In genomic region chr10:69845574-69846251, GRCh38 we compare ENCODE assay signal across 10 cellular contexts. TPM values are rescaled to one million over a fixed set of nuclear protein-coding genes. Genes with fewer than 3 reads are reported as not detected.
DNase-seq lines count a peak whose midpoint lies in the region; TF ChIP-seq lines count a peak whose summit lies in the region.
"Had no signal": no experiment of that assay in that cellular context is flagged by ENCODE, and none has a peak within 500 bp of the region (broad histone marks: within the 10 kb centered on the region; RNA-seq: fewer than 3 reads in every experiment).

No MANE protein-coding gene starts in this region.

- peak overlapping the region; percentile 54 for H3K27ac ChIP-seq in mesendoderm (ENCODE audit: low read depth, low read length)

- H3K4me2 ChIP-seq in mesendoderm (ENCODE audit: low read length) = no peak overlapping the region

- no peaks in the 10 kb centered on the region for H3K36me3 ChIP-seq in mesendoderm (ENCODE audit: control insufficient read depth, insufficient read depth, low read length)

- H3K4me3 ChIP-seq in LNCaP clone FGC (ENCODE audit: low read depth, low read length) (no peak overlapping the region), mesendoderm (ENCODE audit: low read length) (no peak overlapping the region)

- peak overlapping the region; percentile 88 for H3K56ac ChIP-seq in mesendoderm (ENCODE audit: low read length)

- POLR2A ChIA-PET in activated CD4-positive, alpha-beta T cell treated with anti-CD3 and anti-CD28 coated beads, Interleukin-2, amount 10 ng/mL, durations not matched to agents 7 days and 5 days (lab: Charles Lee) = no interaction called here

- H2AK5ac ChIP-seq in mesendoderm (ENCODE audit: low read length) = peak overlapping the region; percentile 97

- H3K4ac ChIP-seq in mesendoderm (ENCODE audit: low read depth, low read length) = peak overlapping the region; percentile 88

- H3K4me1 ChIP-seq in mesendoderm (ENCODE audit: control insufficient read depth, low read depth, low read length) = peaks cover 49% of the 10 kb centered on the region

- peaks cover 7% of the 10 kb centered on the region for H3K79me2 ChIP-seq in mesendoderm (ENCODE audit: control insufficient read depth, insufficient read depth, low read length)

- H3K27ac Mint-ChIP-seq in activated CD4-positive, alpha-beta T cell treated with anti-CD3 and anti-CD28 coated beads, Interleukin-2, amount 10 ng/mL, durations not matched to agents 7 days and 5 days = no peak overlapping the region
- H3K27ac Mint-ChIP-seq: activated naive CD8-positive, alpha-beta T cell; CD4-positive, CD25-positive, alpha-beta regulatory T cell had no signal

- H3K4me1 Mint-ChIP-seq in activated CD4-positive, alpha-beta T cell treated with anti-CD3 and anti-CD28 coated beads, Interleukin-2, amount 10 ng/mL, durations not matched to agents 7 days and 5 days = no peaks in the 10 kb centered on the region

- DNase-seq in AG08395 (ENCODE audit: low spot score) (peak; percentile 74), LNCaP clone FGC (ENCODE audit: low read depth) (peak; percentile 79), dermis blood vessel endothelial cell (peak; percentile 77), mesendoderm (no peak), SIG-M5 (lab: John Stamatoyannopoulos, UW) (no peak), NCI-H2081 (lab: John Stamatoyannopoulos, UW) (no peak)
- DNase-seq in activated CD4-positive, alpha-beta T cell treated with anti-CD3 and anti-CD28 coated beads, Interleukin-2, amount 10 ng/mL, durations not matched to agents 7 days and 5 days = no peak
- no peak for DNase-seq in activated effector memory CD4-positive, alpha-beta T cell treated with anti-CD3 and anti-CD28 coated beads, Interleukin-2, amount 50 U/mL, for 16 hours
- DNase-seq: CD4-positive, CD25-positive, alpha-beta regulatory T cell had no signal

- TF ChIP-seq CTCF in LNCaP clone FGC (IDR thresholded peaks at IDR 0.05; ENCODE audit: control insufficient read depth, extremely low read depth, insufficient read depth) = no peak

- H3K23ac ChIP-seq in mesendoderm (ENCODE audit: low read length) = peak overlapping the region; percentile 59

- peak overlapping the region; percentile 98 for H2BK5ac ChIP-seq in mesendoderm (ENCODE audit: low read length)

- no peak overlapping the region for H2BK15ac ChIP-seq in mesendoderm (replicated peaks; ENCODE audit: low read depth)

- no peak overlapping the region for H3K4me3 Mint-ChIP-seq in activated CD4-positive, alpha-beta T cell treated with anti-CD3 and anti-CD28 coated beads, Interleukin-2, amount 10 ng/mL, durations not matched to agents 7 days and 5 days
- H3K4me3 Mint-ChIP-seq: activated naive CD8-positive, alpha-beta T cell; CD4-positive, CD25-positive, alpha-beta regulatory T cell had no signal

- peak overlapping the region; percentile 92 for H3K18ac ChIP-seq in mesendoderm (ENCODE audit: low read length)

- H4K8ac ChIP-seq in mesendoderm (ENCODE audit: low read depth, low read length) = no peak overlapping the region

- peaks cover 25% of the 10 kb centered on the region for H3K79me1 ChIP-seq in mesendoderm (ENCODE audit: low read length)

- peak overlapping the region; percentile 77 for H2BK120ac ChIP-seq in mesendoderm (ENCODE audit: low read depth, low read length)

- H3K27me3 Mint-ChIP-seq in activated CD4-positive, alpha-beta T cell treated with anti-CD3 and anti-CD28 coated beads, Interleukin-2, amount 10 ng/mL, durations not matched to agents 7 days and 5 days = peaks cover 19% of the 10 kb centered on the region

- H3K36me3 Mint-ChIP-seq in activated CD4-positive, alpha-beta T cell treated with anti-CD3 and anti-CD28 coated beads, Interleukin-2, amount 10 ng/mL, durations not matched to agents 7 days and 5 days (ENCODE audit: low read depth) = no peaks in the 10 kb centered on the region
- H3K36me3 Mint-ChIP-seq: activated naive CD8-positive, alpha-beta T cell; CD4-positive, CD25-positive, alpha-beta regulatory T cell had no signal

- no peaks in the 10 kb centered on the region for H3K27me3 ChIP-seq in mesendoderm (ENCODE audit: insufficient read depth, low read length, poor library complexity)

- CTCF ChIA-PET in activated CD4-positive, alpha-beta T cell treated with anti-CD3 and anti-CD28 coated beads, Interleukin-2, amount 10 ng/mL, durations not matched to agents 7 days and 5 days (lab: Charles Lee) = no interaction called here

- H3K9ac ChIP-seq in mesendoderm (ENCODE audit: low read length) = peak overlapping the region; percentile 57

- no peaks in the 10 kb centered on the region for H3K9me3 Mint-ChIP-seq in activated CD4-positive, alpha-beta T cell treated with anti-CD3 and anti-CD28 coated beads, Interleukin-2, amount 10 ng/mL, durations not matched to agents 7 days and 5 days
- H3K9me3 Mint-ChIP-seq: CD4-positive, CD25-positive, alpha-beta regulatory T cell had no signal

- no CpG with 5 or more reads among the region's 6 CpGs for WGBS in mesendoderm (ENCODE audit: extremely low coverage, insufficient coverage, low lambda C conversion rate)

- no peak overlapping the region for H4K5ac ChIP-seq in mesendoderm (ENCODE audit: low read length)

RNA-seq across cellular contexts. Expression of gene COL13A1, which starts 44.0 kb away (rescaled TPM):
- total RNA-seq in dermis blood vessel endothelial cell = 5.3 and 6.6 TPM in 2 replicates
- polyA plus RNA-seq in mesendoderm (2013, experiment 1 of 2) = 14.4 TPM
- 14.6 TPM for polyA plus RNA-seq in mesendoderm (2013, experiment 2 of 2)
- not detected for total RNA-seq in activated CD4-positive, alpha-beta T cell treated with anti-CD3 and anti-CD28 coated beads, Interleukin-2, amount 10 ng/mL, durations not matched to agents 7 days and 5 days
- total RNA-seq: CD4-positive, CD25-positive, alpha-beta regulatory T cell had no signal
- polyA plus RNA-seq: CD4-positive, CD25-positive, alpha-beta regulatory T cell had no signal

Comparison
In these comparisons a context has a peak if more than half of its experiments do, and no peak if none do; other contexts are left out.
1. DNase-seq: peak in AG08395 (single experiment), LNCaP clone FGC (single experiment) and dermis blood vessel endothelial cell (single experiment); none in mesendoderm (single experiment), activated CD4-positive, alpha-beta T cell treated with anti-CD3 and anti-CD28 coated beads, Interleukin-2, amount 10 ng/mL, durations not matched to agents 7 days and 5 days (single experiment), SIG-M5 (single experiment), NCI-H2081 (0 of 2) and activated effector memory CD4-positive, alpha-beta T cell treated with anti-CD3 and anti-CD28 coated beads, Interleukin-2, amount 50 U/mL, for 16 hours (single experiment).